Comparison of ENCODE assay signal across 8 cellular contexts in the genomic region with DNA sequence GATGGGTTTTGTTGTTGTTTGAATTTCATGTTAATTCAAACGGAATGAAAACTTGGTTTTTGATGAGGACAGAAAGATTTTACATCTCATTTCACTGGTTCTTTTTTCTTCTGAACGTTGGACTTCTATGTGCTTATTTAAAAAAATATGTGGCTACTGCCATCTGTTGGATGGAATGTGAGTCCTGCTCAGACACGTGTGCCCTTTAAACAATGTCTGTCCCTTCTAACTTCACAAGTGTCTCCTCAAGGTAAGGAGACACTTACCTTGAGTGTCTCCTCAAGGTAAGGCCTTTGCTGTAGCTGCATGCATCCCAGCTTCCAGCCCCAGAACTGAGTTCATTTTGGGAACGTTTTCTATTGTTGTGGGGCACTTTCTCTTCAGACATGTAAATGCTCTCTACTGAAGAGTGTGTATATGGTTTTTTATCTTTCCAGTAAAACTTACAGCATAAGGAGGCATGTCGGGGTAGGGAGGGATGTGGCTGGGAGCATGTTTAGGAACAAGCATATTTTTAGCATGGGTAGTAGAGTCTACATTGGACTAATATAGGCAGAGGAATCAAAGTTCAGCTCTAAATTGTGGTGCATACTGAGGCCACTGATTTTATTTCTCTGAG.
A peak's percentile ranks its signal among the peaks of the same experiment; 100 is the strongest.
DNase-seq lines count a peak whose midpoint lies in the region; ATAC-seq lines count a peak whose summit lies in the region.

No MANE protein-coding gene starts in this region.

- DNase-seq in NCI-H1417 (lab: John Stamatoyannopoulos, UW), result peak; percentile 13 to 68 (median 40)
- no peak for DNase-seq in NCI-H1417 treated with DMSO at 0.1 percent for 48 hours (lab: John Stamatoyannopoulos, UW)
- peak; percentile 69 for DNase-seq in MV-4-11 (lab: John Stamatoyannopoulos, UW)
- DNase-seq in cerebellum (ENCODE audit: low spot score), result peak; percentile 30
- DNase-seq in lung microvascular endothelial cell (ENCODE audit: low read depth in 2 of 2), result peak; percentile 24 to 47

- ATAC-seq in GM18517 (IDR thresholded peaks at IDR 0.05; ENCODE audit: unreplicated experiment), result no peak
- ATAC-seq in HG02884 (IDR thresholded peaks at IDR 0.05; ENCODE audit: unreplicated experiment), result no peak
- ATAC-seq in HG02885 (IDR thresholded peaks at IDR 0.05; ENCODE audit: poor library complexity, unreplicated experiment), result no peak
